8 cellular contexts compared by ENCODE assay signal in genomic region chr16:48535831-48536599, GRCh38.
DNase-seq lines count a peak whose midpoint lies in the region; ATAC-seq and TF ChIP-seq lines count a peak whose summit lies in the region.

No MANE protein-coding gene starts in this region.

- peak; percentile 74 for DNase-seq in activated CD8-positive, alpha-beta memory T cell treated with anti-CD3 and anti-CD28 coated beads for 24 hours
- no peak for DNase-seq in activated CD8-positive, alpha-beta memory T cell treated with anti-CD3 and anti-CD28 coated beads, Interleukin-2, amount 10 ng/mL, durations not matched to agents 7 days and 5 days
- DNase-seq in RPMI7951 (ENCODE audit: low read depth): peak; percentile 91
- peak; percentile 65 for DNase-seq in skeletal muscle cell (ENCODE audit: low read depth)
- DNase-seq in WTC11 (ENCODE audit: low spot score): no peak
- DNase-seq in HuH-7 (ENCODE audit: low spot score): no peak

- peaks cover 26% of the 10 kb centered on the region for H3K4me1 Mint-ChIP-seq in activated CD8-positive, alpha-beta memory T cell treated with anti-CD3 and anti-CD28 coated beads, Interleukin-2, amount 10 ng/mL, durations not matched to agents 7 days and 5 days
- H3K4me1 Mint-ChIP-seq in WTC11: peaks cover 11% of the 10 kb centered on the region; the same call in 1 of the 2 replicates

- no peaks in the 10 kb centered on the region for H3K9me3 ChIP-seq in gastroesophageal sphincter

- H3K4me1 ChIP-seq in gastroesophageal sphincter: peaks cover 0 to 62% (median 40%) of the 10 kb centered on the region in 3 donors

- WGBS in gastroesophageal sphincter (ENCODE audit: low coverage in 1 of 2), 2 donors: 0 to 39% methylated on average over 1 to 6 of the region's 16 CpGs

- no peaks in the 10 kb centered on the region for H3K27me3 Mint-ChIP-seq in activated CD8-positive, alpha-beta memory T cell treated with anti-CD3 and anti-CD28 coated beads, Interleukin-2, amount 10 ng/mL, durations not matched to agents 7 days and 5 days
- H3K27me3 Mint-ChIP-seq in WTC11 (ENCODE audit: low read depth): no peaks in the 10 kb centered on the region

- ATAC-seq in activated CD8-positive, alpha-beta memory T cell treated with anti-CD3 and anti-CD28 coated beads, Interleukin-2, amount 10 ng/mL, durations not matched to agents 7 days and 5 days: no peak
- ATAC-seq in HG02970 (IDR thresholded peaks at IDR 0.05; ENCODE audit: low FRiP score, unreplicated experiment): peak; percentile 56
- peak; percentile 24 for ATAC-seq in gastroesophageal sphincter
- ATAC-seq in WTC11: no peak; the same call in 1 of the 2 replicates

- CTCF ChIA-PET in activated CD8-positive, alpha-beta memory T cell treated with anti-CD3 and anti-CD28 coated beads, Interleukin-2, amount 10 ng/mL, durations not matched to agents 7 days and 5 days (lab: Charles Lee): interaction anchor here (1.7 kb wide), 1 partner anchor 87 kb away, joined by 9 read pairs; no protein-coding TSS in a partner anchor
- CTCF ChIA-PET in WTC11 (lab: Charles Lee): interaction anchor here (1.2 to 7.9 kb wide), 4 partner anchors 9 to 94 kb away, joined by 4 to 63 read pairs (median 6); no protein-coding TSS in a partner anchor

- H3K36me3 ChIP-seq in gastroesophageal sphincter: peaks cover 0 to 13% of the 10 kb centered on the region in 2 donors

- POLR2A ChIA-PET in WTC11 (lab: Charles Lee): no interaction called here

- H3K27me3 ChIP-seq in gastroesophageal sphincter: no peaks in the 10 kb centered on the region

- H3K27ac Mint-ChIP-seq in activated CD8-positive, alpha-beta memory T cell treated with anti-CD3 and anti-CD28 coated beads, Interleukin-2, amount 10 ng/mL, durations not matched to agents 7 days and 5 days: no peak overlapping the region
- H3K27ac Mint-ChIP-seq in WTC11: no peak overlapping the region; the same call in 1 of the 2 replicates

- TF ChIP-seq CTCF in gastroesophageal sphincter (IDR thresholded peaks at IDR 0.05): no peak
- no peak for TF ChIP-seq CTCF in WTC11 (IDR thresholded peaks at IDR 0.05)

- TF ChIP-seq EP300 in gastroesophageal sphincter (IDR thresholded peaks at IDR 0.05): no peak

- peaks cover 7% of the 10 kb centered on the region for H3K36me3 Mint-ChIP-seq in activated CD8-positive, alpha-beta memory T cell treated with anti-CD3 and anti-CD28 coated beads, Interleukin-2, amount 10 ng/mL, durations not matched to agents 7 days and 5 days
- H3K36me3 Mint-ChIP-seq in WTC11: peaks cover 6% of the 10 kb centered on the region; the same call in 1 of the 2 replicates

- H3K4me3 ChIP-seq in gastroesophageal sphincter (no peak overlapping the region), skeletal muscle cell (ENCODE audit: low read depth, low read length) (no peak overlapping the region)

- no peak overlapping the region for H3K4me3 Mint-ChIP-seq in activated CD8-positive, alpha-beta memory T cell treated with anti-CD3 and anti-CD28 coated beads, Interleukin-2, amount 10 ng/mL, durations not matched to agents 7 days and 5 days
- no peak overlapping the region for H3K4me3 Mint-ChIP-seq in WTC11

- H3K9me3 Mint-ChIP-seq in activated CD8-positive, alpha-beta memory T cell treated with anti-CD3 and anti-CD28 coated beads, Interleukin-2, amount 10 ng/mL, durations not matched to agents 7 days and 5 days (ENCODE audit: low read depth): no peaks in the 10 kb centered on the region
- no peaks in the 10 kb centered on the region for H3K9me3 Mint-ChIP-seq in WTC11

- TF ChIP-seq POLR2A in gastroesophageal sphincter (IDR thresholded peaks at IDR 0.05): no peak

- peak overlapping the region in 3 of 4 donors; percentile 68 to 77 (median 72) for H3K27ac ChIP-seq in gastroesophageal sphincter

TF ChIP-seq in WTC11, 78 proteins besides CTCF, POLR2A, EP300 and RAD21:
- TF ChIP-seq MLX (CRISPR knock-in tag; IDR thresholded peaks at IDR 0.05): no peak
- no peak for TF ChIP-seq GTF2I (CRISPR knock-in tag; conservative IDR thresholded peaks at IDR 0.05)
- no peak for TF ChIP-seq ESRRA (CRISPR knock-in tag; IDR thresholded peaks at IDR 0.05; ENCODE audit: borderline replicate concordance)
- no peak for TF ChIP-seq ZNF512 (CRISPR knock-in tag; IDR thresholded peaks at IDR 0.05; ENCODE audit: borderline replicate concordance)
- TF ChIP-seq ZNF532 (CRISPR knock-in tag; IDR thresholded peaks at IDR 0.05; ENCODE audit: borderline replicate concordance): no peak
- no peak for TF ChIP-seq ZNF219 (CRISPR knock-in tag; IDR thresholded peaks at IDR 0.05; ENCODE audit: borderline replicate concordance)
- TF ChIP-seq TCF7 (CRISPR knock-in tag; IDR thresholded peaks at IDR 0.05; ENCODE audit: low read depth): no peak
- TF ChIP-seq SMAD4 (CRISPR knock-in tag; IDR thresholded peaks at IDR 0.05): no peak
- no peak for TF ChIP-seq HMGXB4 (CRISPR knock-in tag; IDR thresholded peaks at IDR 0.05)
- no peak for TF ChIP-seq NR2C2 (CRISPR knock-in tag; IDR thresholded peaks at IDR 0.05)
- TF ChIP-seq ZNF423 (CRISPR knock-in tag; IDR thresholded peaks at IDR 0.05): no peak
- TF ChIP-seq CREB1 (CRISPR knock-in tag; IDR thresholded peaks at IDR 0.05): no peak
- no peak for TF ChIP-seq IRF1 (CRISPR knock-in tag; IDR thresholded peaks at IDR 0.05)
- TF ChIP-seq JAZF1 (CRISPR knock-in tag; IDR thresholded peaks at IDR 0.05): no peak
- TF ChIP-seq ZNF121 (CRISPR knock-in tag; IDR thresholded peaks at IDR 0.05): no peak
- no peak for TF ChIP-seq SOX15 (CRISPR knock-in tag; IDR thresholded peaks at IDR 0.05)

Comparison
In these comparisons a context has a peak if more than half of its experiments do, and no peak if none do; other contexts are left out.
1. DNase-seq: peak in activated CD8-positive, alpha-beta memory T cell treated with anti-CD3 and anti-CD28 coated beads for 24 hours (single experiment), RPMI7951 (single experiment) and skeletal muscle cell (single experiment); none in activated CD8-positive, alpha-beta memory T cell treated with anti-CD3 and anti-CD28 coated beads, Interleukin-2, amount 10 ng/mL, durations not matched to agents 7 days and 5 days (single experiment), WTC11 (single experiment) and HuH-7 (single experiment).
2. ATAC-seq: peak in HG02970 (single experiment) and gastroesophageal sphincter (single experiment); none in activated CD8-positive, alpha-beta memory T cell treated with anti-CD3 and anti-CD28 coated beads, Interleukin-2, amount 10 ng/mL, durations not matched to agents 7 days and 5 days (single experiment) and WTC11 (single experiment).